ENCODE assay signal across 8 cellular contexts in genomic region chr6:36797653-36798052, GRCh38.
"Had no signal": no experiment of that assay in that cellular context is flagged by ENCODE, and none has a peak within 500 bp of the region (broad histone marks: within the 10 kb centered on the region; RNA-seq: fewer than 3 reads in every experiment).

No MANE protein-coding gene starts in this region.

- ATAC-seq: GM12878 had no signal

- H3K4me3 ChIP-seq: GM12878 had no signal

- FAIRE-seq: G401.6, GM12878, GM12891, GM12892, GM18507, GM19239 had no signal

- DNase-seq: GDM1, GF-D8 had no signal
